Comparison of ENCODE assay signal across 7 cellular contexts in genomic region chrX:51332943-51333631, GRCh38. TPM values are rescaled to one million over a fixed set of nuclear protein-coding genes. Genes with fewer than 3 reads are reported as not detected.
DNase-seq lines count a peak whose midpoint lies in the region; ATAC-seq, FAIRE-seq and TF ChIP-seq lines count a peak whose summit lies in the region.
"Not testable (repeated sequence)": the region's sequence is repeated elsewhere in the genome, so short reads cannot be mapped to it uniquely, and the experiment has no call there.

No MANE protein-coding gene starts in this region.

- WGBS in smooth muscle cell (ENCODE audit: low lambda C conversion rate): 54% methylated on average over 35 of the region's 49 CpGs

- ATAC-seq in RWPE2 (ENCODE audit: low read depth) (peak; percentile 51), natural killer cell (peak in 1 of 3 donors; percentile 31)

- not testable (repeated sequence) for DNase-seq in GM12892 (ENCODE audit: insufficient read length); RWPE2 (ENCODE audit: low spot score); activated T-helper 2 cell treated with anti-CD3 and anti-CD28 coated beads, Interferon-gamma antibody, Interleukin-2, Interleukin-4, amounts not matched to agents 10 μg/mL and 5 μg/mL and 100 μg/mL, durations not matched to agents 14 hours and 24 hours and 36 hours (ENCODE audit: low spot score); right atrium auricular region (ENCODE audit: low spot score); natural killer cell; smooth muscle cell (lab: John Stamatoyannopoulos, UW; ENCODE audit: unreplicated experiment)
- peak; percentile 45 for DNase-seq in ecto neural progenitor cell (ENCODE audit: low spot score)

- H3K79me2 ChIP-seq in smooth muscle cell (ENCODE audit: low read depth): not testable (repeated sequence)

- not testable (repeated sequence) for H3F3A ChIP-seq in smooth muscle cell (ENCODE audit: low read depth)

- H3K4me3 ChIP-seq in RWPE2 (ENCODE audit: severe bottlenecking): peak overlapping the region; percentile 20
- H3K4me3 ChIP-seq in right atrium auricular region: peak overlapping the region; percentile 28 to 47
- peak overlapping the region; percentile 55 for H3K4me3 ChIP-seq in smooth muscle cell

- H3K4me1 Mint-ChIP-seq in activated T-helper 2 cell treated with anti-CD3 and anti-CD28 coated beads, Interferon-gamma antibody, Interleukin-2, Interleukin-4, amounts not matched to agents 10 μg/mL and 5 μg/mL and 100 μg/mL, durations not matched to agents 14 hours and 24 hours and 36 hours (ENCODE audit: low read depth); natural killer cell: not testable (repeated sequence)

- not testable (repeated sequence) for H3K9ac ChIP-seq in smooth muscle cell (ENCODE audit: low read depth)

- intact Hi-C loops in activated T-helper 2 cell treated with anti-CD3 and anti-CD28 coated beads, Interferon-gamma antibody, Interleukin-2, Interleukin-4, amounts not matched to agents 10 μg/mL and 5 μg/mL and 100 μg/mL, durations not matched to agents 14 hours and 24 hours and 36 hours (cut with micrococcal nuclease): loop anchor here (5.0 kb wide), 1 partner anchor 64 kb away; no protein-coding TSS in a partner anchor
- intact Hi-C loops in natural killer cell (cut with micrococcal nuclease): not testable (repeated sequence)

- H3K27me3 ChIP-seq in RWPE2 (ENCODE audit: insufficient read depth, poor library complexity, severe bottlenecking); right atrium auricular region; smooth muscle cell (ENCODE audit: low read depth): not testable (repeated sequence)

- peak overlapping the region; percentile 84 for H3K4me3 Mint-ChIP-seq in activated T-helper 2 cell treated with anti-CD3 and anti-CD28 coated beads, Interferon-gamma antibody, Interleukin-2, Interleukin-4, amounts not matched to agents 10 μg/mL and 5 μg/mL and 100 μg/mL, durations not matched to agents 14 hours and 24 hours and 36 hours (ENCODE audit: low read depth)
- peak overlapping the region; percentile 88 for H3K4me3 Mint-ChIP-seq in natural killer cell

- peak overlapping the region; percentile 12 for H3K27ac Mint-ChIP-seq in activated T-helper 2 cell treated with anti-CD3 and anti-CD28 coated beads, Interferon-gamma antibody, Interleukin-2, Interleukin-4, amounts not matched to agents 10 μg/mL and 5 μg/mL and 100 μg/mL, durations not matched to agents 14 hours and 24 hours and 36 hours
- H3K27ac Mint-ChIP-seq in natural killer cell: peak overlapping the region in 1 of 2 donors; percentile 45

- H3K9me3 ChIP-seq in RWPE2 (ENCODE audit: severe bottlenecking); right atrium auricular region; smooth muscle cell (replicated peaks; ENCODE audit: low read depth): not testable (repeated sequence)

- not testable (repeated sequence) for TF ChIP-seq POLR2A in GM12892 (IDR thresholded peaks at IDR 0.05; ENCODE audit: low read depth, low read length)

- peak; percentile 38 for FAIRE-seq in GM12892 (lab: Jason Lieb, UNC)

- H3K9me3 Mint-ChIP-seq in activated T-helper 2 cell treated with anti-CD3 and anti-CD28 coated beads, Interferon-gamma antibody, Interleukin-2, Interleukin-4, amounts not matched to agents 10 μg/mL and 5 μg/mL and 100 μg/mL, durations not matched to agents 14 hours and 24 hours and 36 hours; natural killer cell: not testable (repeated sequence)

- H3K27ac ChIP-seq in RWPE2 (ENCODE audit: poor library complexity, severe bottlenecking); right atrium auricular region; smooth muscle cell (ENCODE audit: low read depth): not testable (repeated sequence)

- not testable (repeated sequence) for H3K36me3 ChIP-seq in RWPE2 (ENCODE audit: low read depth); right atrium auricular region; smooth muscle cell (ENCODE audit: low read depth)

- H3K4me1 ChIP-seq in RWPE2 (ENCODE audit: insufficient read depth, poor library complexity, severe bottlenecking); right atrium auricular region; smooth muscle cell (ENCODE audit: low read depth): not testable (repeated sequence)

- TF ChIP-seq CTCF in RWPE2 (IDR thresholded peaks at IDR 0.05; ENCODE audit: poor library complexity, severe bottlenecking); right atrium auricular region (IDR thresholded peaks at IDR 0.05); natural killer cell (IDR thresholded peaks at IDR 0.05); smooth muscle cell (IDR thresholded peaks at IDR 0.05; ENCODE audit: borderline replicate concordance, insufficient read depth, poor library complexity, severe bottlenecking): not testable (repeated sequence)

- H3K4me2 ChIP-seq in smooth muscle cell: peak overlapping the region; percentile 83

- H2AFZ ChIP-seq in smooth muscle cell (ENCODE audit: low read depth): peak overlapping the region; percentile 72

- not testable (repeated sequence) for H4K20me1 ChIP-seq in smooth muscle cell (ENCODE audit: low read depth)

- H3K36me3 Mint-ChIP-seq in activated T-helper 2 cell treated with anti-CD3 and anti-CD28 coated beads, Interferon-gamma antibody, Interleukin-2, Interleukin-4, amounts not matched to agents 10 μg/mL and 5 μg/mL and 100 μg/mL, durations not matched to agents 14 hours and 24 hours and 36 hours (ENCODE audit: low read depth); natural killer cell: not testable (repeated sequence)

- peaks cover 14% of the 10 kb centered on the region for H3K27me3 Mint-ChIP-seq in activated T-helper 2 cell treated with anti-CD3 and anti-CD28 coated beads, Interferon-gamma antibody, Interleukin-2, Interleukin-4, amounts not matched to agents 10 μg/mL and 5 μg/mL and 100 μg/mL, durations not matched to agents 14 hours and 24 hours and 36 hours (ENCODE audit: low read depth)
- H3K27me3 Mint-ChIP-seq in natural killer cell (ENCODE audit: low read depth in 2 of 2): not testable (repeated sequence)

RNA-seq across cellular contexts. Expression of gene NUDT10, which starts 0.5 kb away (rescaled TPM):
- not detected for polyA plus RNA-seq in GM12892 (2012; ENCODE audit: missing spikeins)
- 0.64 and 0.75 TPM in 2 replicates for total RNA-seq in activated T-helper 2 cell treated with anti-CD3 and anti-CD28 coated beads, Interferon-gamma antibody, Interleukin-2, Interleukin-4, amounts not matched to agents 10 μg/mL and 5 μg/mL and 100 μg/mL, durations not matched to agents 14 hours and 24 hours and 36 hours
- total RNA-seq in right atrium auricular region (under 1 TPM; 0.41 to 0.79 TPM), natural killer cell (under 1 TPM in 2 of 3 donors, not detected in 1; 0.40 to 0.61 TPM), smooth muscle cell (2.8 and 3.2 TPM in 2 replicates)
- 3.8 and 4.5 TPM in 2 replicates for polyA plus RNA-seq in smooth muscle cell
